ENCODE assay signal across 8 cellular contexts in genomic region chr1:32992489-32993214, GRCh38. TPM values are rescaled to one million over a fixed set of nuclear protein-coding genes. Genes with fewer than 3 reads are reported as not detected.
DNase-seq lines count a peak whose midpoint lies in the region; ATAC-seq and TF ChIP-seq lines count a peak whose summit lies in the region.

No MANE protein-coding gene starts in this region.

- peak; percentile 93 for DNase-seq in ELR (ENCODE audit: low read depth)
- DNase-seq in HPDE6-E6E7 (ENCODE audit: extremely low spot score): peak; percentile 96
- peak; percentile 91 for DNase-seq in SW480 (ENCODE audit: low spot score)
- DNase-seq in cardiac fibroblast (ENCODE audit: low read depth in 2 of 2): peak; percentile 96 to 99
- DNase-seq in left lobe of liver (ENCODE audit: low spot score): no peak
- DNase-seq in stimulated activated CD8-positive, alpha-beta memory T cell treated with anti-CD3 and anti-CD28 coated beads, Interleukin-4, amount 100 ng/mL, for 48 hours: peak; percentile 83
- DNase-seq in SHP77 treated with DMSO at 0.1 percent for 48 hours (lab: John Stamatoyannopoulos, UW): no peak

- H3K4me3 ChIP-seq in cardiac fibroblast (replicated peaks in 1 of 2; ENCODE audit: low read depth in 2 of 2, low read length in 2 of 2): no peak overlapping the region

- ATAC-seq in GM21526 (IDR thresholded peaks at IDR 0.05; ENCODE audit: low FRiP score, unreplicated experiment) (peak; percentile 60), left lobe of liver (peak; percentile 50)

- TF ChIP-seq CTCF in cardiac fibroblast (IDR thresholded peaks at IDR 0.05; ENCODE audit: low read depth, low read length): no peak

RNA-seq across cellular contexts. Expression of gene RNF19B, which starts 28.0 kb away (rescaled TPM):
- total RNA-seq in left lobe of liver: 6.6 TPM

RNA-seq across cellular contexts. Expression of gene AK2, which starts 44.0 kb away (rescaled TPM):
- total RNA-seq in left lobe of liver: 120 TPM

Comparison
In these comparisons a context has a peak if more than half of its experiments do, and no peak if none do; other contexts are left out.
1. DNase-seq: peak in ELR (single experiment), HPDE6-E6E7 (single experiment), SW480 (single experiment), cardiac fibroblast (2 of 2) and stimulated activated CD8-positive, alpha-beta memory T cell treated with anti-CD3 and anti-CD28 coated beads, Interleukin-4, amount 100 ng/mL, for 48 hours (single experiment); none in left lobe of liver (single experiment) and SHP77 treated with DMSO at 0.1 percent for 48 hours (single experiment).